Comparison of ENCODE assay signal across 26 cellular contexts in the genomic region with DNA sequence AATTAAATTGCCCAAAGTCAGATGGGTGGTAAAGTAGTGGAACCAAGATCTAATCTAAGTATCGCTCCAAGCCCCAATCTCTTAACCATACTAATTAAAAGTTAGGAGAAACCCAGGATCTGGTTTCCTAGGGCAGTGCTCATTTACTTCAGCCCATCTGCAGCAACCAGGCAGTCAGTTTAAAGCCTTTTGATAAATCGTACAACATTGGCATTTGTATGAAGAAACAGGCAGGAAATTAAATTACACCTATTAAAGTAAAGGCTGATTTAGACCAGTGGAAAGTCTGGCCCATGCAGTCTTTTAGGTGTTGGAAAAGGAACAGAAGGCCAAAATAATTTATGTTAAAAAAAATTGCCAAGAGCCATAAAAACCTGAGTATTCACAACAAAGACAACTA.
"Had no signal": no experiment of that assay in that cellular context is flagged by ENCODE, and none has a peak within 500 bp of the region (broad histone marks: within the 10 kb centered on the region; RNA-seq: fewer than 3 reads in every experiment).

No MANE protein-coding gene starts in this region.

- H3K4me1 ChIP-seq: left lung, right atrium auricular region, right lobe of liver, uterus had no signal

- ATAC-seq: left cardiac atrium; left lung; mucosa of descending colon; naive thymus-derived CD4-positive, alpha-beta T cell; natural killer cell treated with Interleukin-12 subunit alpha and Interleukin-12 subunit beta and Interleukin-15 and Interleukin-18, amount 100 ng/mL, for 72 hours; right lobe of liver; stimulated activated memory B cell treated with anti-CD40 and anti-IgM and Interleukin-4, amounts not matched to agents 10 μg/mL and 1 μg/mL and 100 μg/mL, for 72 hours; stimulated activated naive CD8-positive, alpha-beta T cell treated with anti-CD3 and anti-CD28 coated beads, Interleukin-15, amount 100 ng/mL, for 72 hours had no signal

- H3K9me3 Mint-ChIP-seq: memory B cell; stimulated activated memory B cell treated with anti-CD40 and anti-IgM and Interleukin-4, amounts not matched to agents 10 μg/mL and 1 μg/mL and 100 μg/mL, for 72 hours; stimulated activated naive CD8-positive, alpha-beta T cell treated with anti-CD3 and anti-CD28 coated beads, Interleukin-15, amount 100 ng/mL, for 72 hours; type B pancreatic cell had no signal

- H3K27me3 Mint-ChIP-seq: memory B cell; natural killer cell treated with Interleukin-12 subunit alpha and Interleukin-12 subunit beta and Interleukin-15 and Interleukin-18, amount 100 ng/mL, for 72 hours; progenitor cell of endocrine pancreas; stimulated activated memory B cell treated with anti-CD40 and anti-IgM and Interleukin-4, amounts not matched to agents 10 μg/mL and 1 μg/mL and 100 μg/mL, for 72 hours; stimulated activated naive CD8-positive, alpha-beta T cell treated with anti-CD3 and anti-CD28 coated beads, Interleukin-15, amount 100 ng/mL, for 72 hours; type B pancreatic cell had no signal

- H3K4me3 ChIP-seq: left lung, lung, mucosa of descending colon, ovary, right atrium auricular region, right lobe of liver, smooth muscle cell, tibial nerve, uterus had no signal

- H3K27ac ChIP-seq: left lung, ovary, right atrium auricular region, right lobe of liver, tibial nerve, uterus had no signal

- H3K9me3 ChIP-seq: left lung, mucosa of descending colon, ovary, right atrium auricular region, right lobe of liver, tibial nerve, uterus had no signal

- H3K27me3 ChIP-seq: left lung, ovary, right atrium auricular region, right lobe of liver, tibial nerve, uterus had no signal

- H3K36me3 ChIP-seq: left lung, ovary, right atrium auricular region, right lobe of liver, tibial nerve, uterus had no signal

- H3K36me3 Mint-ChIP-seq: memory B cell; naive thymus-derived CD4-positive, alpha-beta T cell; natural killer cell treated with Interleukin-12 subunit alpha and Interleukin-12 subunit beta and Interleukin-15 and Interleukin-18, amount 100 ng/mL, for 72 hours; stimulated activated memory B cell treated with anti-CD40 and anti-IgM and Interleukin-4, amounts not matched to agents 10 μg/mL and 1 μg/mL and 100 μg/mL, for 72 hours; type B pancreatic cell had no signal

- DNase-seq: hippocampal formation; kidney glomerular epithelial cell; left cardiac atrium; left lung; midbrain; mucosa of descending colon; naive thymus-derived CD4-positive, alpha-beta T cell; ovary; right lobe of liver; stimulated activated CD4-positive, alpha-beta T cell treated with anti-CD3 and anti-CD28 coated beads, Interleukin-1b, Interleukin-23, amount 100 ng/mL, for 48 hours; stimulated activated CD4-positive, alpha-beta T cell treated with anti-CD3 and anti-CD28 coated beads, Interleukin-2, amount 100 ng/mL, for 48 hours; stimulated activated CD4-positive, alpha-beta T cell treated with anti-CD3 and anti-CD28 coated beads, Interleukin-4, amount 100 ng/mL, for 4 hours; stimulated activated CD8-positive, alpha-beta memory T cell treated with anti-CD3 and anti-CD28 coated beads, Interleukin-4, amount 100 ng/mL, for 48 hours; stimulated activated naive CD4-positive, alpha-beta T cell treated with Interleukin-2 at 50 U/mL for 16 hours; stimulated activated naive CD8-positive, alpha-beta T cell treated with anti-CD3 and anti-CD28 coated beads, Interleukin-15, amount 100 ng/mL, for 72 hours; substantia nigra; uterus had no signal

- H3K4me3 Mint-ChIP-seq: memory B cell; naive thymus-derived CD4-positive, alpha-beta T cell; natural killer cell treated with Interleukin-12 subunit alpha and Interleukin-12 subunit beta and Interleukin-15 and Interleukin-18, amount 100 ng/mL, for 72 hours; stimulated activated memory B cell treated with anti-CD40 and anti-IgM and Interleukin-4, amounts not matched to agents 10 μg/mL and 1 μg/mL and 100 μg/mL, for 72 hours; stimulated activated naive CD8-positive, alpha-beta T cell treated with anti-CD3 and anti-CD28 coated beads, Interleukin-15, amount 100 ng/mL, for 72 hours; type B pancreatic cell had no signal

- H3K4me2 ChIP-seq: smooth muscle cell had no signal

- H3K27ac Mint-ChIP-seq: memory B cell; naive thymus-derived CD4-positive, alpha-beta T cell; natural killer cell treated with Interleukin-12 subunit alpha and Interleukin-12 subunit beta and Interleukin-15 and Interleukin-18, amount 100 ng/mL, for 72 hours; progenitor cell of endocrine pancreas; stimulated activated memory B cell treated with anti-CD40 and anti-IgM and Interleukin-4, amounts not matched to agents 10 μg/mL and 1 μg/mL and 100 μg/mL, for 72 hours; type B pancreatic cell had no signal

- H3K4me1 Mint-ChIP-seq: memory B cell; naive thymus-derived CD4-positive, alpha-beta T cell; stimulated activated memory B cell treated with anti-CD40 and anti-IgM and Interleukin-4, amounts not matched to agents 10 μg/mL and 1 μg/mL and 100 μg/mL, for 72 hours; stimulated activated naive CD8-positive, alpha-beta T cell treated with anti-CD3 and anti-CD28 coated beads, Interleukin-15, amount 100 ng/mL, for 72 hours had no signal
